In the genomic region with DNA sequence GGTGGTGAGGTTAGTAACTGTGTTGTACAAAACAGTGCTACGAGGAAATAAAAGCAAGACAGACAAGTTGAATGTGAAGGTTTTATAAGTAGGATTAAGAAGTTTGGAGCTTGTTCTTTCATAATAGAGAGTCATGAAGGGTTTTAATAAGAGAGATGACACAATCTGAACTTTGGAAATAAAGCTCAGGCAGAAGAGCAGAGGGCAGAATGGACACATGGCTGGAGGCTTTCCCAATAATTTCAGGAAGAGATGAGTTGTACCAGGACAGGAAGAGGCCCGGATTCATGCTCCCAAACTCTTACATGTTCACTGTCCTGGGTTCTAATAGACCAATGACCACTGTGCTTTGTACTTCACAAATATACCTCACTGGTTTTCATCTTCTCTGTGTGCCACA, we compare ENCODE assay signal across 2 cellular contexts.
TF ChIP-seq lines count a peak whose summit lies in the region.

No MANE protein-coding gene starts in this region.

TF ChIP-seq in liver, 16 proteins besides CTCF, POLR2A, EP300 and RAD21 (continued from another document):
- TF ChIP-seq, protein P1, sequence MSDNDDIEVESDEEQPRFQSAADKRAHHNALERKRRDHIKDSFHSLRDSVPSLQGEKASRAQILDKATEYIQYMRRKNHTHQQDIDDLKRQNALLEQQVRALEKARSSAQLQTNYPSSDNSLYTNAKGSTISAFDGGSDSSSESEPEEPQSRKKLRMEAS (IDR thresholded peaks at IDR 0.05) = peak; percentile 90
- TF ChIP-seq TAF1 (conservative IDR thresholded peaks at IDR 0.05) (no peak), RXRA (IDR thresholded peaks at IDR 0.05) (peak; percentile 57 to 86), HNF4G (IDR thresholded peaks at IDR 0.05) (peak; percentile 67), REST (IDR thresholded peaks at IDR 0.05) (peak; percentile 70), FOXA1 (IDR thresholded peaks at IDR 0.05) (no peak), GABPA (IDR thresholded peaks at IDR 0.05 in 1 of 2, conservative IDR thresholded peaks at IDR 0.05 in 1 of 2) (peak in 1 of 2 donors; percentile 56), FOXA2 (IDR thresholded peaks at IDR 0.05) (peak; percentile 23), SP1 (IDR thresholded peaks at IDR 0.05) (peak; percentile 69), NR2F2 (IDR thresholded peaks at IDR 0.05) (no peak), EGR1 (IDR thresholded peaks at IDR 0.05; ENCODE audit: low read depth in 2 of 2) (peak in 1 of 2 donors; percentile 36), JUND (IDR thresholded peaks at IDR 0.05) (peak in 1 of 2 donors; percentile 68)
- TF ChIP-seq, protein P2, sequence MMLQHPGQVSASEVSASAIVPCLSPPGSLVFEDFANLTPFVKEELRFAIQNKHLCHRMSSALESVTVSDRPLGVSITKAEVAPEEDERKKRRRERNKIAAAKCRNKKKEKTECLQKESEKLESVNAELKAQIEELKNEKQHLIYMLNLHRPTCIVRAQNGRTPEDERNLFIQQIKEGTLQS (IDR thresholded peaks at IDR 0.05) = peak; percentile 28

TF ChIP-seq in HepG2, 621 proteins besides CTCF, POLR2A, EP300 and RAD21 (continued from another document):
- TF ChIP-seq ZNF816 (CRISPR knock-in tag; IDR thresholded peaks at IDR 0.05; ENCODE audit: borderline replicate concordance) (no peak), ZFP36 (IDR thresholded peaks at IDR 0.05; ENCODE audit: borderline replicate concordance, low read depth, low read length, partially characterized antibody) (no peak), ZNF609 (CRISPR knock-in tag; IDR thresholded peaks at IDR 0.05; ENCODE audit: borderline replicate concordance) (no peak), CENPBD1 (CRISPR knock-in tag; IDR thresholded peaks at IDR 0.05; ENCODE audit: borderline replicate concordance, low read depth) (no peak), RFX3 (CRISPR knock-in tag; IDR thresholded peaks at IDR 0.05) (no peak)
- TF ChIP-seq, protein P3, sequence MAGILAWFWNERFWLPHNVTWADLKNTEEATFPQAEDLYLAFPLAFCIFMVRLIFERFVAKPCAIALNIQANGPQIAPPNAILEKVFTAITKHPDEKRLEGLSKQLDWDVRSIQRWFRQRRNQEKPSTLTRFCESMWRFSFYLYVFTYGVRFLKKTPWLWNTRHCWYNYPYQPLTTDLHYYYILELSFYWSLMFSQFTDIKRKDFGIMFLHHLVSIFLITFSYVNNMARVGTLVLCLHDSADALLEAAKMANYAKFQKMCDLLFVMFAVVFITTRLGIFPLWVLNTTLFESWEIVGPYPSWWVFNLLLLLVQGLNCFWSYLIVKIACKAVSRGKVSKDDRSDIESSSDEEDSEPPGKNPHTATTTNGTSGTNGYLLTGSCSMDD (CRISPR knock-in tag; IDR thresholded peaks at IDR 0.05) = no peak
- TF ChIP-seq, protein P4, sequence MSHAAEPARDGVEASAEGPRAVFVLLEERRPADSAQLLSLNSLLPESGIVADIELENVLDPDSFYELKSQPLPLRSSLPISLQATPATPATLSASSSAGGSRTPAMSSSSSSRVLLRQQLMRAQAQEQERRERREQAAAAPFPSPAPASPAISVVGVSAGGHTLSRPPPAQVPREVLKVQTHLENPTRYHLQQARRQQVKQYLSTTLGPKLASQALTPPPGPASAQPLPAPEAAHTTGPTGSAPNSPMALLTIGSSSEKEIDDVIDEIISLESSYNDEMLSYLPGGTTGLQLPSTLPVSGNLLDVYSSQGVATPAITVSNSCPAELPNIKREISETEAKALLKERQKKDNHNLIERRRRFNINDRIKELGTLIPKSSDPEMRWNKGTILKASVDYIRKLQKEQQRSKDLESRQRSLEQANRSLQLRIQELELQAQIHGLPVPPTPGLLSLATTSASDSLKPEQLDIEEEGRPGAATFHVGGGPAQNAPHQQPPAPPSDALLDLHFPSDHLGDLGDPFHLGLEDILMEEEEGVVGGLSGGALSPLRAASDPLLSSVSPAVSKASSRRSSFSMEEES (CRISPR knock-in tag; IDR thresholded peaks at IDR 0.05) = no peak
